ENCODE assay signal across 8 cellular contexts in the genomic region with DNA sequence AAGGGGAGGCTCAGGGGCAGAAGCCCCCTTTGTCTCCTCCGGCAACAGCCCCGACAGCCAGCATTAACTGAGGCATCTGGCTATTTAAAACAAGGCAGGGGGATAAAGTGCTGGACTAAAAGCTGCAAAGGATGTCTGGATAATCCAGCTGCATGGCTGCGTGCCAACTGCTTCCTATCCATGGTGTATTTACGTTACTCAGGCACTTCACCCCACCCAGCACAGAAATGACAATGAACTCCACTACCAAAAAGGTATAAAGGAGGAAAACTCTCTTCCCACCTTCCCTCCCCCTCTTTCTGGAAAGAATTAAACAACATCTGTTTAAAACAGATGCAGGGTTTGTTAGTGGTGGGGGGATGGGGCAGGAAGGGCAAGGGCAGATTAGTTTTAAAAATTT.
DNase-seq lines count a peak whose midpoint lies in the region; ATAC-seq and TF ChIP-seq lines count a peak whose summit lies in the region.

No MANE protein-coding gene starts in this region.

- H3K27ac Mint-ChIP-seq in MCF 10A (ENCODE audit: low read depth, unreplicated experiment), result no peak overlapping the region
- no peak overlapping the region for H3K27ac Mint-ChIP-seq in activated CD4-positive, alpha-beta T cell treated with anti-CD3 and anti-CD28 coated beads, Interleukin-2, amount 10 ng/mL, durations not matched to agents 24 days and 14 days

- no TSS peak for BruUV-seq in MCF 10A (replicated peaks; lab: Mats Ljungman, UMichigan)

- H3K4me1 Mint-ChIP-seq in MCF 10A (ENCODE audit: insufficient read depth, unreplicated experiment), result peaks cover 42% of the 10 kb centered on the region
- H3K4me1 Mint-ChIP-seq in activated CD4-positive, alpha-beta T cell treated with anti-CD3 and anti-CD28 coated beads, Interleukin-2, amount 10 ng/mL, durations not matched to agents 24 days and 14 days, result peaks cover 18% of the 10 kb centered on the region

- intact Hi-C loops in MCF 10A (cut with micrococcal nuclease), result no loop called here
- intact Hi-C loops in activated CD4-positive, alpha-beta T cell treated with anti-CD3 and anti-CD28 coated beads, Interleukin-2, amount 10 ng/mL, durations not matched to agents 24 days and 14 days (cut with micrococcal nuclease), result no loop called here

- CTCF ChIA-PET in MCF 10A (lab: Yijun Ruan, JAX), result no interaction called here

- ATAC-seq in GM19463 (IDR thresholded peaks at IDR 0.05; ENCODE audit: unreplicated experiment), result no peak

- DNase-seq in DMS79 treated with DMSO at 0.1 percent for 48 hours (lab: John Stamatoyannopoulos, UW) (peak; percentile 49), NCI-H2171 (lab: John Stamatoyannopoulos, UW) (peak; percentile 56), MCF 10A (ENCODE audit: unreplicated experiment) (peak; percentile 70), mucosa of gallbladder (ENCODE audit: low spot score) (peak; percentile 35), Ammon's horn (ENCODE audit: low spot score) (no peak)
- no peak for DNase-seq in activated CD8-positive, alpha-beta memory T cell treated with anti-CD3 and anti-CD28 coated beads, Interleukin-2, amount 50 U/mL, for 48 hours
- DNase-seq in activated CD4-positive, alpha-beta T cell treated with anti-CD3 and anti-CD28 coated beads, Interleukin-2, amount 10 ng/mL, durations not matched to agents 24 days and 14 days, result no peak

- POLR2A ChIA-PET in MCF 10A (lab: Yijun Ruan, JAX), result interaction anchor here (0.7 to 1.5 kb wide), 5 partner anchors 10 to 50 kb away, joined by 3 to 5 read pairs (median 4); no protein-coding TSS in a partner anchor

- H3K27me3 Mint-ChIP-seq in MCF 10A (ENCODE audit: insufficient read depth, unreplicated experiment), result no peaks in the 10 kb centered on the region
- H3K27me3 Mint-ChIP-seq in activated CD4-positive, alpha-beta T cell treated with anti-CD3 and anti-CD28 coated beads, Interleukin-2, amount 10 ng/mL, durations not matched to agents 24 days and 14 days, result peaks cover 3% of the 10 kb centered on the region

- no peaks in the 10 kb centered on the region for H3K9me3 Mint-ChIP-seq in MCF 10A (ENCODE audit: unreplicated experiment)
- peaks cover 9% of the 10 kb centered on the region for H3K9me3 Mint-ChIP-seq in activated CD4-positive, alpha-beta T cell treated with anti-CD3 and anti-CD28 coated beads, Interleukin-2, amount 10 ng/mL, durations not matched to agents 24 days and 14 days

- H3K4me3 Mint-ChIP-seq in MCF 10A (ENCODE audit: unreplicated experiment), result no peak overlapping the region
- H3K4me3 Mint-ChIP-seq in activated CD4-positive, alpha-beta T cell treated with anti-CD3 and anti-CD28 coated beads, Interleukin-2, amount 10 ng/mL, durations not matched to agents 24 days and 14 days, result no peak overlapping the region

- TF ChIP-seq CTCF in MCF 10A (IDR thresholded peaks at IDR 0.05; ENCODE audit: unreplicated experiment), result no peak

- peaks cover 5% of the 10 kb centered on the region for H3K36me3 Mint-ChIP-seq in MCF 10A (ENCODE audit: insufficient read depth, unreplicated experiment)
- no peaks in the 10 kb centered on the region for H3K36me3 Mint-ChIP-seq in activated CD4-positive, alpha-beta T cell treated with anti-CD3 and anti-CD28 coated beads, Interleukin-2, amount 10 ng/mL, durations not matched to agents 24 days and 14 days (ENCODE audit: low read depth)

Comparison
In these comparisons a context has a peak if more than half of its experiments do, and no peak if none do; other contexts are left out.
1. DNase-seq: peak in DMS79 treated with DMSO at 0.1 percent for 48 hours (single experiment), NCI-H2171 (single experiment), MCF 10A (single experiment) and mucosa of gallbladder (single experiment); none in activated CD8-positive, alpha-beta memory T cell treated with anti-CD3 and anti-CD28 coated beads, Interleukin-2, amount 50 U/mL, for 48 hours (single experiment), Ammon's horn (single experiment) and activated CD4-positive, alpha-beta T cell treated with anti-CD3 and anti-CD28 coated beads, Interleukin-2, amount 10 ng/mL, durations not matched to agents 24 days and 14 days (single experiment).